ENCODE assay signal across 15 cellular contexts in genomic region chr7:102044641-102044983, GRCh38.
DNase-seq lines count a peak whose midpoint lies in the region; ATAC-seq and TF ChIP-seq lines count a peak whose summit lies in the region.
"Had no signal": no experiment of that assay in that cellular context is flagged by ENCODE, and none has a peak within 500 bp of the region (broad histone marks: within the 10 kb centered on the region; RNA-seq: fewer than 3 reads in every experiment).

No MANE protein-coding gene starts in this region.

- H3K36me3 Mint-ChIP-seq in dendritic cell treated with granulocyte-macrophage colony-stimulating factor and Interleukin-4, amounts not matched to agents 40 ng/mL and 50 ng/mL, for 4 days (ENCODE audit: low read depth) = peaks cover 19% of the 10 kb centered on the region
- peaks cover 12% of the 10 kb centered on the region for H3K36me3 Mint-ChIP-seq in nephron progenitor cell (ENCODE audit: low read depth)
- H3K36me3 Mint-ChIP-seq in T-cell = peaks cover 20% of the 10 kb centered on the region
- H3K36me3 Mint-ChIP-seq: activated CD8-positive, alpha-beta memory T cell treated with anti-CD3 and anti-CD28 coated beads, Interleukin-2, amount 10 ng/mL, durations not matched to agents 7 days and 5 days had no signal

- peak overlapping the region; percentile 77 for H3K27ac ChIP-seq in right cardiac atrium (ENCODE audit: low read length)
- H3K27ac ChIP-seq: right lobe of liver had no signal

- intact Hi-C loops in right cardiac atrium (cut with DNase I) = loop anchor here in 1 of 4 donors (10.0 kb wide), 1 partner anchor 230 kb away; the partner anchor contains the start of gene CUX1
- intact Hi-C loops in Right ventricle myocardium inferior (cut with DNase I) = no loop called here
- intact Hi-C loops in dendritic cell treated with granulocyte-macrophage colony-stimulating factor and Interleukin-4, amounts not matched to agents 40 ng/mL and 50 ng/mL, for 4 days (cut with micrococcal nuclease) = no loop called here

- peak overlapping the region; percentile 43 for H3K27ac Mint-ChIP-seq in dendritic cell treated with granulocyte-macrophage colony-stimulating factor and Interleukin-4, amounts not matched to agents 40 ng/mL and 50 ng/mL, for 4 days
- peak overlapping the region; percentile 17 for H3K27ac Mint-ChIP-seq in nephron progenitor cell
- H3K27ac Mint-ChIP-seq in T-cell = no peak overlapping the region
- H3K27ac Mint-ChIP-seq: activated CD8-positive, alpha-beta memory T cell treated with anti-CD3 and anti-CD28 coated beads, Interleukin-2, amount 10 ng/mL, durations not matched to agents 7 days and 5 days had no signal

- no peak for TF ChIP-seq CTCF in nephron progenitor cell (IDR thresholded peaks at IDR 0.05)

- peak in 1 of 2 donors; percentile 13 for ATAC-seq in right cardiac atrium
- no peak for ATAC-seq in Right ventricle myocardium inferior
- no peak for ATAC-seq in T-cell (replicated peaks in 1 of 4)
- no peak for ATAC-seq in HG02973 (IDR thresholded peaks at IDR 0.05; ENCODE audit: unreplicated experiment)
- ATAC-seq: activated CD8-positive, alpha-beta memory T cell treated with anti-CD3 and anti-CD28 coated beads, Interleukin-2, amount 10 ng/mL, durations not matched to agents 7 days and 5 days had no signal

- POLR2A ChIA-PET in T-cell (lab: Charles Lee) = no interaction called here

- no peaks in the 10 kb centered on the region for H3K9me3 Mint-ChIP-seq in dendritic cell treated with granulocyte-macrophage colony-stimulating factor and Interleukin-4, amounts not matched to agents 40 ng/mL and 50 ng/mL, for 4 days
- no peaks in the 10 kb centered on the region for H3K9me3 Mint-ChIP-seq in nephron progenitor cell
- no peaks in the 10 kb centered on the region for H3K9me3 Mint-ChIP-seq in T-cell

- peaks cover 34% of the 10 kb centered on the region for H3K4me1 Mint-ChIP-seq in dendritic cell treated with granulocyte-macrophage colony-stimulating factor and Interleukin-4, amounts not matched to agents 40 ng/mL and 50 ng/mL, for 4 days (ENCODE audit: low read depth)
- H3K4me1 Mint-ChIP-seq in nephron progenitor cell (peaks cover 32% of the 10 kb centered on the region), T-cell (peaks cover 3 to 20% (median 8%) of the 10 kb centered on the region in 3 donors)
- H3K4me1 Mint-ChIP-seq: activated CD8-positive, alpha-beta memory T cell treated with anti-CD3 and anti-CD28 coated beads, Interleukin-2, amount 10 ng/mL, durations not matched to agents 7 days and 5 days had no signal

- 74% methylated on average over 6 of the region's 6 CpGs for WGBS in right cardiac atrium

- no peak for DNase-seq in right cardiac atrium
- no peak for DNase-seq in Right ventricle myocardium inferior (ENCODE audit: missing footprints)
- DNase-seq in nephron progenitor cell = no peak
- DNase-seq in T-cell = no peak
- no peak for DNase-seq in NCI-H2107 (lab: John Stamatoyannopoulos, UW)
- DNase-seq in GM19238 (ENCODE audit: insufficient read length, low spot score) = no peak
- DNase-seq: activated CD8-positive, alpha-beta memory T cell treated with anti-CD3 and anti-CD28 coated beads, Interleukin-2, amount 10 ng/mL, durations not matched to agents 7 days and 5 days; activated naive CD4-positive, alpha-beta T cell; Calu3; NCI-H1048; right lobe of liver; stimulated activated CD4-positive, alpha-beta T cell treated with anti-CD3 and anti-CD28 coated beads, Interleukin-4, amount 100 ng/mL, for 4 hours; SW 1271 had no signal

- H3K4me3 ChIP-seq in right cardiac atrium (ENCODE audit: low read length) = no peak overlapping the region
- H3K4me3 ChIP-seq: right lobe of liver had no signal

- no peaks in the 10 kb centered on the region for H3K27me3 Mint-ChIP-seq in dendritic cell treated with granulocyte-macrophage colony-stimulating factor and Interleukin-4, amounts not matched to agents 40 ng/mL and 50 ng/mL, for 4 days
- H3K27me3 Mint-ChIP-seq in nephron progenitor cell (ENCODE audit: low read depth, poor library complexity) (no peaks in the 10 kb centered on the region), T-cell (no peaks in the 10 kb centered on the region)
- H3K27me3 Mint-ChIP-seq: activated CD8-positive, alpha-beta memory T cell treated with anti-CD3 and anti-CD28 coated beads, Interleukin-2, amount 10 ng/mL, durations not matched to agents 7 days and 5 days had no signal

- no peaks in the 10 kb centered on the region for H3K27me3 ChIP-seq in right cardiac atrium (ENCODE audit: control insufficient read depth, insufficient read depth)
- H3K27me3 ChIP-seq: right lobe of liver had no signal

- no peaks in the 10 kb centered on the region for H3K9me3 ChIP-seq in right cardiac atrium (ENCODE audit: control insufficient read depth, low read length)
- H3K9me3 ChIP-seq: right lobe of liver had no signal

- CTCF ChIA-PET in T-cell (lab: Charles Lee) = no interaction called here

- H3K4me3 Mint-ChIP-seq in dendritic cell treated with granulocyte-macrophage colony-stimulating factor and Interleukin-4, amounts not matched to agents 40 ng/mL and 50 ng/mL, for 4 days = no peak overlapping the region
- no peak overlapping the region for H3K4me3 Mint-ChIP-seq in nephron progenitor cell
- no peak overlapping the region for H3K4me3 Mint-ChIP-seq in T-cell
- H3K4me3 Mint-ChIP-seq: activated CD8-positive, alpha-beta memory T cell treated with anti-CD3 and anti-CD28 coated beads, Interleukin-2, amount 10 ng/mL, durations not matched to agents 7 days and 5 days had no signal

- H3K4me1 ChIP-seq in right cardiac atrium (ENCODE audit: control insufficient read depth, insufficient read depth, low read length) = peaks cover 10% of the 10 kb centered on the region

Comparison
In these comparisons a context has a peak if more than half of its experiments do, and no peak if none do; other contexts are left out.
1. H3K27ac Mint-ChIP-seq: peak in dendritic cell treated with granulocyte-macrophage colony-stimulating factor and Interleukin-4, amounts not matched to agents 40 ng/mL and 50 ng/mL, for 4 days (single experiment) and nephron progenitor cell (single experiment); none in T-cell (0 of 2).